8 cellular contexts compared by ENCODE assay signal in genomic region chr2:111897924-111898702, GRCh38. TPM values are rescaled to one million over a fixed set of nuclear protein-coding genes. Genes with fewer than 3 reads are reported as not detected.
DNase-seq lines count a peak whose midpoint lies in the region; ATAC-seq and TF ChIP-seq lines count a peak whose summit lies in the region.

Gene MERTK (plus strand): TSS chr2:111898607. CDS start chr2:111898736, 129 bp downstream.

- in situ Hi-C loops in endometrial microvascular endothelial cells (cut with HindIII; ENCODE audit: inconsistent ontology term, low pct_unique_long_range_greater_than_20kb, low sequenced_read_pairs) = no loop called here

- peak; percentile 63 for DNase-seq in GM12865 (ENCODE audit: low read depth)
- DNase-seq in NCI-H748 treated with DMSO at 0.1 percent for 48 hours (lab: John Stamatoyannopoulos, UW) = peak; percentile 74
- peak; percentile 80 for DNase-seq in activated CD8-positive, alpha-beta memory T cell treated with anti-CD3 and anti-CD28 coated beads for 24 hours
- peak; percentile 94 for DNase-seq in mesenteric fat pad (ENCODE audit: low spot score)
- DNase-seq in stimulated activated effector memory CD8-positive, alpha-beta T cell treated with anti-CD3 and anti-CD28 coated beads, Interleukin-12 subunit alpha, Interleukin-12 subunit beta, amount 100 ng/mL, for 72 hours (ENCODE audit: low spot score in 2 of 2) = peak; percentile 41 to 73

- H3K36me3 Mint-ChIP-seq in stimulated activated effector memory CD8-positive, alpha-beta T cell treated with anti-CD3 and anti-CD28 coated beads, Interleukin-12 subunit alpha, Interleukin-12 subunit beta, amount 100 ng/mL, for 72 hours = no peaks in the 10 kb centered on the region

- H3K9me3 Mint-ChIP-seq in stimulated activated effector memory CD8-positive, alpha-beta T cell treated with anti-CD3 and anti-CD28 coated beads, Interleukin-12 subunit alpha, Interleukin-12 subunit beta, amount 100 ng/mL, for 72 hours = no peaks in the 10 kb centered on the region

- H3K4me3 Mint-ChIP-seq in stimulated activated effector memory CD8-positive, alpha-beta T cell treated with anti-CD3 and anti-CD28 coated beads, Interleukin-12 subunit alpha, Interleukin-12 subunit beta, amount 100 ng/mL, for 72 hours = peak within 1 kb of the TSS; percentile 75

- peaks cover 15% of the 10 kb centered on the region for H3K4me1 Mint-ChIP-seq in stimulated activated effector memory CD8-positive, alpha-beta T cell treated with anti-CD3 and anti-CD28 coated beads, Interleukin-12 subunit alpha, Interleukin-12 subunit beta, amount 100 ng/mL, for 72 hours

- H3K4me3 ChIP-seq in GM12865 (ENCODE audit: low read depth, low read length) = peak within 1 kb of the TSS; percentile 67

- peak; percentile 54 for ATAC-seq in HG02981 (IDR thresholded peaks at IDR 0.05; ENCODE audit: unreplicated experiment)
- ATAC-seq in stimulated activated effector memory CD8-positive, alpha-beta T cell treated with anti-CD3 and anti-CD28 coated beads, Interleukin-12 subunit alpha, Interleukin-12 subunit beta, amount 100 ng/mL, for 72 hours = peak; percentile 93
- no peak for ATAC-seq in HG02970 (IDR thresholded peaks at IDR 0.05; ENCODE audit: low FRiP score, unreplicated experiment)

- H3K27ac Mint-ChIP-seq in stimulated activated effector memory CD8-positive, alpha-beta T cell treated with anti-CD3 and anti-CD28 coated beads, Interleukin-12 subunit alpha, Interleukin-12 subunit beta, amount 100 ng/mL, for 72 hours = peak within 1 kb of the TSS; percentile 58

- TF ChIP-seq CTCF in GM12865 (IDR thresholded peaks at IDR 0.05; ENCODE audit: insufficient read depth, low read depth, low read length, missing control alignments) = peak; percentile 30

RNA-seq across cellular contexts. Expression of gene MERTK, which starts in this region (rescaled TPM):
- 15.2 TPM for total RNA-seq in endometrial microvascular endothelial cells (ENCODE audit: inconsistent ontology term)
- total RNA-seq in mesenteric fat pad = 47.0 TPM
